ENCODE assay signal across 9 cellular contexts in genomic region chr2:214069254-214069653, GRCh38.
DNase-seq lines count a peak whose midpoint lies in the region; ATAC-seq, FAIRE-seq and TF ChIP-seq lines count a peak whose summit lies in the region.
"Had no signal": no experiment of that assay in that cellular context is flagged by ENCODE, and none has a peak within 500 bp of the region (broad histone marks: within the 10 kb centered on the region; RNA-seq: fewer than 3 reads in every experiment).

No MANE protein-coding gene starts in this region.

- H3K36me3 Mint-ChIP-seq in CD8-positive, alpha-beta memory T cell = no peaks in the 10 kb centered on the region

- POLR2A ChIA-PET in A549 (lab: Yijun Ruan, JAX) = no interaction called here
- POLR2A ChIA-PET in CD8-positive, alpha-beta memory T cell (lab: Charles Lee) = no interaction called here

- H3K27ac ChIP-seq in A549 (no peak overlapping the region), sigmoid colon (peak overlapping the region in 3 of 4 donors; percentile 40 to 67 (median 61))
- H3K27ac ChIP-seq in CD8-positive, alpha-beta memory T cell (ENCODE audit: low read depth, low read length) = no peak overlapping the region

- peak in 1 of 2 experiments; percentile 37; a peak in 3 of 5 replicates for TF ChIP-seq RAD21 in A549 (conservative IDR thresholded peaks at IDR 0.05 in 1 of 2, IDR thresholded peaks at IDR 0.05 in 1 of 2)

- DNase-seq in A549 (ENCODE audit: low read depth in 1 of 2, low spot score in 1 of 2) = peak; percentile 52 to 83
- peak; percentile 72 for DNase-seq in LoVo (ENCODE audit: low spot score)
- DNase-seq in sigmoid colon = no peak
- DNase-seq in CD8-positive, alpha-beta memory T cell = no peak
- DNase-seq in NCI-H187 treated with DMSO at 0.1 percent for 48 hours (lab: John Stamatoyannopoulos, UW) = no peak
- DNase-seq: right cardiac atrium had no signal

- intact Hi-C loops in sigmoid colon (cut with DNase I) = no loop called here

- no peak overlapping the region for H3K4me3 ChIP-seq in A549
- peak overlapping the region in 3 of 4 donors; percentile 16 to 29 (median 21) for H3K4me3 ChIP-seq in sigmoid colon
- no peak overlapping the region for H3K4me3 ChIP-seq in CD8-positive, alpha-beta memory T cell (ENCODE audit: low read length)

- ATAC-seq in A549 (peak; percentile 100), GM18868 (IDR thresholded peaks at IDR 0.05; ENCODE audit: unreplicated experiment) (peak; percentile 87), GM19324 (IDR thresholded peaks at IDR 0.05; ENCODE audit: low FRiP score, unreplicated experiment) (no peak)

- TF ChIP-seq EP300 in A549 (IDR thresholded peaks at IDR 0.05) (no peak), sigmoid colon (IDR thresholded peaks at IDR 0.05) (no peak)

- peak overlapping the region; percentile 67 for H3K4me2 ChIP-seq in A549

- FAIRE-seq in A549 (lab: Jason Lieb, UNC) (peak; percentile 74), endometrium (lab: Jason Lieb, UNC) (peak; percentile 88)

- H3K4me1 ChIP-seq in A549 (peaks cover 25% of the 10 kb centered on the region), sigmoid colon (peaks cover 0 to 29% (median 12%) of the 10 kb centered on the region in 4 donors)
- H3K4me1 ChIP-seq in CD8-positive, alpha-beta memory T cell (ENCODE audit: insufficient read depth, low read length) = no peaks in the 10 kb centered on the region

- no peaks in the 10 kb centered on the region for H3K36me3 ChIP-seq in sigmoid colon
- H3K36me3 ChIP-seq in CD8-positive, alpha-beta memory T cell (ENCODE audit: insufficient read depth, low read length) = no peaks in the 10 kb centered on the region

- TF ChIP-seq CTCF in A549 (IDR thresholded peaks at IDR 0.05) (no peak), sigmoid colon (IDR thresholded peaks at IDR 0.05) (no peak)

- peaks cover 0 to 9% (median 0%) of the 10 kb centered on the region in 5 donors for H3K9me3 Mint-ChIP-seq in CD8-positive, alpha-beta memory T cell

- no peak overlapping the region for H3K4me3 Mint-ChIP-seq in CD8-positive, alpha-beta memory T cell

- H3K27me3 ChIP-seq in sigmoid colon = no peaks in the 10 kb centered on the region
- H3K27me3 ChIP-seq in CD8-positive, alpha-beta memory T cell (ENCODE audit: insufficient read depth, low read length, poor library complexity, severe bottlenecking) = no peaks in the 10 kb centered on the region

- TF ChIP-seq POLR2A in A549 (IDR thresholded peaks at IDR 0.05; ENCODE audit: low read length) (no peak), sigmoid colon (IDR thresholded peaks at IDR 0.05) (no peak)

- no peaks in the 10 kb centered on the region for H3K4me1 Mint-ChIP-seq in CD8-positive, alpha-beta memory T cell

- CTCF ChIA-PET in A549 (lab: Yijun Ruan, JAX) = no interaction called here
- CTCF ChIA-PET in CD8-positive, alpha-beta memory T cell (lab: Charles Lee) = no interaction called here

- WGBS in A549 (ENCODE audit: missing lambda C conversion rate) = 2% methylated on average over 2 of the region's 2 CpGs
- WGBS in sigmoid colon, 2 donors = 39 to 56% methylated on average over 2 of the region's 2 CpGs

- H3K27me3 Mint-ChIP-seq in CD8-positive, alpha-beta memory T cell = no peaks in the 10 kb centered on the region

- H3K27ac Mint-ChIP-seq in CD8-positive, alpha-beta memory T cell = no peak overlapping the region

- H3K9me3 ChIP-seq in A549 (no peaks in the 10 kb centered on the region), sigmoid colon (no peaks in the 10 kb centered on the region)
- no peaks in the 10 kb centered on the region for H3K9me3 ChIP-seq in CD8-positive, alpha-beta memory T cell (ENCODE audit: low read length)

TF ChIP-seq in A549, 52 proteins besides CTCF, POLR2A, EP300 and RAD21:
- TF ChIP-seq JUNB (IDR thresholded peaks at IDR 0.05) = peak; percentile 87
- TF ChIP-seq MAZ (IDR thresholded peaks at IDR 0.05; ENCODE audit: borderline replicate concordance, low read depth, low read length) = no peak
- 0 out of 2 replicates have a peak, but pooled peaks have one; percentile 17 for TF ChIP-seq MAX (IDR thresholded peaks at IDR 0.05)
- peak; percentile 94 for TF ChIP-seq GATA3 (IDR thresholded peaks at IDR 0.05; ENCODE audit: borderline replicate concordance)
- TF ChIP-seq JUN (IDR thresholded peaks at IDR 0.05) = 0 out of 5 replicates have a peak, but pooled peaks of 1 of the 2 experiments have one; percentile 25
- peak; percentile 82 for TF ChIP-seq FOSL2 (IDR thresholded peaks at IDR 0.05)
- peak; percentile 96 for TF ChIP-seq FOSL2 (CRISPR knock-in tag; IDR thresholded peaks at IDR 0.05)
- TF ChIP-seq PBX3 (IDR thresholded peaks at IDR 0.05) = no peak
- no peak for TF ChIP-seq RCOR1 (IDR thresholded peaks at IDR 0.05; ENCODE audit: low read depth, low read length)

Comparison
In these comparisons a context has a peak if more than half of its experiments do, and no peak if none do; other contexts are left out.
1. DNase-seq: peak in A549 (2 of 2) and LoVo (single experiment); none in sigmoid colon (single experiment), CD8-positive, alpha-beta memory T cell (0 of 5) and NCI-H187 treated with DMSO at 0.1 percent for 48 hours (single experiment).
2. H3K27ac ChIP-seq: peak in sigmoid colon (3 of 4); none in A549 (0 of 2) and CD8-positive, alpha-beta memory T cell (single experiment).
3. H3K4me3 ChIP-seq: peak in sigmoid colon (3 of 4); none in A549 (single experiment) and CD8-positive, alpha-beta memory T cell (single experiment).